11 cellular contexts compared by ENCODE assay signal in the genomic region with DNA sequence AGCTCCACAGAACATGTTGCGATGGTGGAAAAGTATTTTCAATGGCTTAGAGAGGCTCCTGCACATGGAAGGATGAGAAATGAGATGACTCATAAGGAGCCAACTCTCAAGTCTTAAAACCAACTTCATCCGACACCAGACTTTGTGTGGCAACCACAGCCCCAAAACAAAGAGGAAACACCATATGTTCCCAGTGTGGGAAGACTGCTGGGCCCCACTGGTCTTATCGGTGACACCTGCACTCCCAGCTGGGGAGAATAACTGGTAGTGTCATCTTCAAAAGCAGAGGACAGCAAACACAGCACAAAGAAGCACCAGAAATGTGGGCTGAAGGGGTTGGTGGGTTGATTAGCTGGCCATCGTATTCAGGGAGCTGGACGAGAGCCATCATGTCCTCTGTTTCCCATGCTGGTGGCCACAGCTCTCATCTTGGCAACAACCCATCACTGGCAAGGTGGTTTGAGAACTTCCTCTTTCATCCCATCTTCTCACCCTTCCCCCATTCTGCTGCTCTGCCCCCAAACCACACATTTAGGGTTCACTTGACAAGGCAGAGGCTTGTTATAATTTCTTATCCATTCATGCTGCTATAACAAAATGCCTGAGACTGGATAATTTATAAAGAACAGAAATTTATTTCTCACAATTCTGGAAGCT. TPM values are rescaled to one million over a fixed set of nuclear protein-coding genes. Genes with fewer than 3 reads are reported as not detected.
A peak's percentile ranks its signal among the peaks of the same experiment; 100 is the strongest.
DNase-seq lines count a peak whose midpoint lies in the region; ATAC-seq, FAIRE-seq and TF ChIP-seq lines count a peak whose summit lies in the region.
"Had no signal": no experiment of that assay in that cellular context is flagged by ENCODE, and none has a peak within 500 bp of the region (broad histone marks: within the 10 kb centered on the region; RNA-seq: fewer than 3 reads in every experiment).

No MANE protein-coding gene starts in this region.

- H3K27me3 ChIP-seq in HL-60 (ENCODE audit: insufficient read depth, poor library complexity, severe bottlenecking), result no peaks in the 10 kb centered on the region
- no peaks in the 10 kb centered on the region for H3K27me3 ChIP-seq in testis
- H3K27me3 ChIP-seq in small intestine (ENCODE audit: control insufficient read depth in 2 of 2, insufficient read depth in 2 of 2, low read length in 2 of 2), result no peaks in the 10 kb centered on the region
- no peaks in the 10 kb centered on the region for H3K27me3 ChIP-seq in tibial artery

- H3K27me3 Mint-ChIP-seq in effector memory CD8-positive, alpha-beta T cell, result peaks cover 16 to 28% of the 10 kb centered on the region in 2 donors

- H3K4me3 Mint-ChIP-seq in effector memory CD8-positive, alpha-beta T cell, result no peak overlapping the region
- H3K4me3 Mint-ChIP-seq: activated naive CD4-positive, alpha-beta T cell treated with anti-CD3 and anti-CD28 coated beads, Interleukin-2, amount 50 U/mL, for 24 hours; T-helper 1 cell treated with Interleukin-12 subunit alpha and Interleukin-12 subunit beta and Interleukin-4 antibody, amounts not matched to agents 30 μg/mL and 1 μg/mL, for 36 hours had no signal

- intact Hi-C loops in testis (cut with DNase I; ENCODE audit: low total_unique reads), result no loop called here
- intact Hi-C loops in tibial artery (cut with DNase I; ENCODE audit: low total_unique reads), result no loop called here

- H3K4me1 Mint-ChIP-seq in effector memory CD8-positive, alpha-beta T cell (ENCODE audit: low read depth in 2 of 2), result no peaks in the 10 kb centered on the region
- H3K4me1 Mint-ChIP-seq: activated naive CD4-positive, alpha-beta T cell treated with anti-CD3 and anti-CD28 coated beads, Interleukin-2, amount 50 U/mL, for 24 hours had no signal

- H3K9me3 Mint-ChIP-seq in effector memory CD8-positive, alpha-beta T cell, result no peaks in the 10 kb centered on the region
- H3K9me3 Mint-ChIP-seq: activated naive CD4-positive, alpha-beta T cell treated with anti-CD3 and anti-CD28 coated beads, Interleukin-2, amount 50 U/mL, for 24 hours; T-helper 1 cell treated with Interleukin-12 subunit alpha and Interleukin-12 subunit beta and Interleukin-4 antibody, amounts not matched to agents 30 μg/mL and 1 μg/mL, for 36 hours had no signal

- H3K9me3 ChIP-seq in testis, result no peaks in the 10 kb centered on the region
- H3K9me3 ChIP-seq in small intestine (ENCODE audit: control insufficient read depth, low read depth), result no peaks in the 10 kb centered on the region
- no peaks in the 10 kb centered on the region for H3K9me3 ChIP-seq in tibial artery

- H3K27ac ChIP-seq in HL-60 (replicated peaks) (peak overlapping the region; percentile 63), testis (no peak overlapping the region), small intestine (ENCODE audit: low read depth in 1 of 2, low read length in 1 of 2) (no peak overlapping the region), tibial artery (no peak overlapping the region)

- WGBS in testis, 2 donors, result 80 to 95% methylated on average over 5 of the region's 5 CpGs
- WGBS in small intestine, 3 donors, result 54 to 78% (median 67%) methylated on average over 4 to 5 of the region's 5 CpGs

- no peak for FAIRE-seq in small intestine (lab: Jason Lieb, UNC)

- TF ChIP-seq CTCF in HL-60 (IDR thresholded peaks at IDR 0.05; ENCODE audit: insufficient read depth, low read length) (no peak), foreskin fibroblast (IDR thresholded peaks at IDR 0.05; ENCODE audit: low read depth, low read length) (no peak), testis (IDR thresholded peaks at IDR 0.05) (no peak), tibial artery (IDR thresholded peaks at IDR 0.05) (no peak)

- H3K27ac Mint-ChIP-seq in effector memory CD8-positive, alpha-beta T cell, result no peak overlapping the region
- H3K27ac Mint-ChIP-seq: activated naive CD4-positive, alpha-beta T cell treated with anti-CD3 and anti-CD28 coated beads, Interleukin-2, amount 50 U/mL, for 24 hours; T-helper 1 cell treated with Interleukin-12 subunit alpha and Interleukin-12 subunit beta and Interleukin-4 antibody, amounts not matched to agents 30 μg/mL and 1 μg/mL, for 36 hours had no signal

- DNase-seq in HL-60 (ENCODE audit: low read depth in 1 of 2, low spot score in 1 of 2), result peak; percentile 28 to 86
- peak; percentile 11 to 49 for DNase-seq in foreskin fibroblast
- no peak for DNase-seq in testis
- no peak for DNase-seq in small intestine
- no peak for DNase-seq in effector memory CD8-positive, alpha-beta T cell
- no peak for DNase-seq in tibial artery
- DNase-seq: NCI-H1105 had no signal

- ATAC-seq in GM18867 (IDR thresholded peaks at IDR 0.05; ENCODE audit: unreplicated experiment) (peak; percentile 59), HG02571 (IDR thresholded peaks at IDR 0.05; ENCODE audit: unreplicated experiment) (peak; percentile 61)
- ATAC-seq in effector memory CD8-positive, alpha-beta T cell (replicated peaks), result no peak

- H3K4me3 ChIP-seq in HL-60 (replicated peaks; ENCODE audit: insufficient read depth, low read length), result no peak overlapping the region
- H3K4me3 ChIP-seq in foreskin fibroblast (ENCODE audit: low read depth in 1 of 2, low read length in 2 of 2), result no peak overlapping the region
- H3K4me3 ChIP-seq in testis, result no peak overlapping the region
- H3K4me3 ChIP-seq in small intestine (ENCODE audit: low read depth in 1 of 2, low read length in 2 of 2), result no peak overlapping the region
- H3K4me3 ChIP-seq in tibial artery, result no peak overlapping the region

- TF ChIP-seq POLR2A in testis (IDR thresholded peaks at IDR 0.05), result no peak

- H3K4me1 ChIP-seq in testis (no peaks in the 10 kb centered on the region), small intestine (ENCODE audit: control insufficient read depth in 2 of 2, insufficient read depth in 1 of 2, low read depth in 1 of 2, low read length in 1 of 2) (no peaks in the 10 kb centered on the region), tibial artery (peaks cover 0 to 20% (median 7%) of the 10 kb centered on the region in 4 donors)

- H3K36me3 Mint-ChIP-seq in effector memory CD8-positive, alpha-beta T cell (ENCODE audit: insufficient read depth), result no peaks in the 10 kb centered on the region
- H3K36me3 Mint-ChIP-seq: activated naive CD4-positive, alpha-beta T cell treated with anti-CD3 and anti-CD28 coated beads, Interleukin-2, amount 50 U/mL, for 24 hours had no signal

- no peaks in the 10 kb centered on the region for H3K36me3 ChIP-seq in testis (ENCODE audit: low read depth, missing control alignments)
- no peaks in the 10 kb centered on the region for H3K36me3 ChIP-seq in small intestine (ENCODE audit: control insufficient read depth in 2 of 2, insufficient read depth in 2 of 2, low read length in 2 of 2)
- no peaks in the 10 kb centered on the region for H3K36me3 ChIP-seq in tibial artery

RNA-seq across cellular contexts. Expression of a gene that starts 46.0 kb away (rescaled TPM):
- total RNA-seq in testis, result 10 to 100 TPM; 13.1 to 14.4 TPM
- polyA plus RNA-seq in testis (ENCODE audit: insufficient read depth, low read depth, low replicate concordance) (10.5 TPM), small intestine (1 to 10 TPM; 3.0 to 7.7 (median 3.6) TPM)

Comparison
In these comparisons a context has a peak if more than half of its experiments do, and no peak if none do; other contexts are left out.
1. DNase-seq: peak in HL-60 (2 of 2) and foreskin fibroblast (2 of 2); none in testis (single experiment), small intestine (single experiment), effector memory CD8-positive, alpha-beta T cell (0 of 3) and tibial artery (0 of 2).